ENCODE assay signal across 8 cellular contexts in genomic region chr22:20859615-20860014, GRCh38. TPM values are rescaled to one million over a fixed set of nuclear protein-coding genes. Genes with fewer than 3 reads are reported as not detected.
DNase-seq lines count a peak whose midpoint lies in the region; ATAC-seq, FAIRE-seq and TF ChIP-seq lines count a peak whose summit lies in the region.

No MANE protein-coding gene starts in this region.

- H3K36me3 ChIP-seq in Caco-2 (ENCODE audit: control insufficient read depth, insufficient read depth, low read length): no peaks in the 10 kb centered on the region; the same call in 1 of the 2 replicates
- H3K36me3 ChIP-seq in OCI-LY1 (ENCODE audit: insufficient read depth, low read length): peaks cover 16% of the 10 kb centered on the region
- H3K36me3 ChIP-seq in parathyroid adenoma (ENCODE audit: control insufficient read depth, insufficient read depth, low read length): no peaks in the 10 kb centered on the region

- DNase-seq in Caco-2 (no peak), epithelial cell of prostate (ENCODE audit: low read depth, low spot score) (no peak), frontal cortex (ENCODE audit: low spot score in 2 of 2) (no peak), hypothalamus (lab: John Stamatoyannopoulos, UW) (no peak)

- H3K4me3 ChIP-seq in Caco-2 (ENCODE audit: low read depth, low read length): peak overlapping the region; percentile 61
- H3K4me3 ChIP-seq in OCI-LY1 (ENCODE audit: low read depth, low read length, poor library complexity, severe bottlenecking): peak overlapping the region; percentile 93
- peak overlapping the region; percentile 78 for H3K4me3 ChIP-seq in parathyroid adenoma (ENCODE audit: low read depth, low read length)

- H3K27me3 Mint-ChIP-seq in Caco-2 (ENCODE audit: insufficient read depth, unreplicated experiment): no peaks in the 10 kb centered on the region

- no peak overlapping the region for H3K27ac ChIP-seq in OCI-LY1 (ENCODE audit: low read depth, low read length, poor library complexity, severe bottlenecking)
- H3K27ac ChIP-seq in epithelial cell of prostate: peak overlapping the region; percentile 55
- peak overlapping the region; percentile 64 for H3K27ac ChIP-seq in parathyroid adenoma

- peak overlapping the region; percentile 82 for H3K4me3 Mint-ChIP-seq in Caco-2 (ENCODE audit: unreplicated experiment)

- CTCF ChIA-PET in Caco-2 (lab: Charles Lee): no interaction called here

- H3K79me2 ChIP-seq in OCI-LY1 (ENCODE audit: insufficient read depth, low read length) (peaks cover 40% of the 10 kb centered on the region), parathyroid adenoma (peaks cover 4% of the 10 kb centered on the region)

- peaks cover 17% of the 10 kb centered on the region for H3K4me1 Mint-ChIP-seq in Caco-2 (ENCODE audit: low read depth, unreplicated experiment)

- ATAC-seq in HG03469 (IDR thresholded peaks at IDR 0.05; ENCODE audit: unreplicated experiment): no peak
- ATAC-seq in GM21619 (IDR thresholded peaks at IDR 0.05; ENCODE audit: unreplicated experiment): no peak

- H3F3A ChIP-seq in OCI-LY1 (ENCODE audit: insufficient read depth, low read length): no peaks in the 10 kb centered on the region

- H3K9me3 ChIP-seq in Caco-2: no peaks in the 10 kb centered on the region
- no peaks in the 10 kb centered on the region for H3K9me3 ChIP-seq in OCI-LY1 (ENCODE audit: low read length)
- H3K9me3 ChIP-seq in parathyroid adenoma (ENCODE audit: control insufficient read depth, low read length): no peaks in the 10 kb centered on the region

- H2AFZ ChIP-seq in OCI-LY1 (ENCODE audit: low read length) (no peak overlapping the region), parathyroid adenoma (peak overlapping the region; percentile 90)

- H3K36me3 Mint-ChIP-seq in Caco-2 (ENCODE audit: insufficient read depth, unreplicated experiment): peaks cover 19% of the 10 kb centered on the region

- H3K27ac Mint-ChIP-seq in Caco-2 (ENCODE audit: unreplicated experiment): peak overlapping the region; percentile 73

- FAIRE-seq in frontal cortex (lab: Jason Lieb, UNC): no peak

- no peak for TF ChIP-seq CTCF in Caco-2 (IDR thresholded peaks at IDR 0.05; ENCODE audit: insufficient read depth in 1 of 2, low read depth in 1 of 2, low read length in 1 of 2, severe bottlenecking in 1 of 2, unreplicated experiment in 1 of 2)
- TF ChIP-seq CTCF in OCI-LY1 (IDR thresholded peaks at IDR 0.05; ENCODE audit: low read length): no peak
- no peak for TF ChIP-seq CTCF in parathyroid adenoma (IDR thresholded peaks at IDR 0.05)

- POLR2A ChIA-PET in Caco-2 (lab: Charles Lee): interaction anchor here (1.0 kb wide), 1 partner anchor 350 kb away, joined by 3 read pairs; no protein-coding TSS in a partner anchor

- BruUV-seq in Caco-2 (replicated peaks; lab: Mats Ljungman, UMichigan): TSS peak; percentile 70

- H3K9me3 Mint-ChIP-seq in Caco-2 (ENCODE audit: unreplicated experiment): no peaks in the 10 kb centered on the region

- peak overlapping the region; percentile 93 for H3K9ac ChIP-seq in OCI-LY1 (ENCODE audit: low read length)
- H3K9ac ChIP-seq in parathyroid adenoma: no peak overlapping the region

- H4K20me1 ChIP-seq in OCI-LY1 (ENCODE audit: insufficient read depth, low read length): no peaks in the 10 kb centered on the region

- H3K4me2 ChIP-seq in OCI-LY1 (ENCODE audit: low read length) (peak overlapping the region; percentile 80), parathyroid adenoma (ENCODE audit: low read length) (peak overlapping the region; percentile 70)

- no peaks in the 10 kb centered on the region for H3K9me2 ChIP-seq in OCI-LY1 (ENCODE audit: low read depth, low read length)

- H3K27me3 ChIP-seq in Caco-2 (replicated peaks; ENCODE audit: control insufficient read depth, insufficient read depth, low read length) (no peaks in the 10 kb centered on the region), OCI-LY1 (ENCODE audit: insufficient read depth, low read length) (no peaks in the 10 kb centered on the region), parathyroid adenoma (ENCODE audit: control insufficient read depth, insufficient read depth, low read length) (no peaks in the 10 kb centered on the region)

- peaks cover 11% of the 10 kb centered on the region for H3K4me1 ChIP-seq in Caco-2
- peaks cover 30% of the 10 kb centered on the region for H3K4me1 ChIP-seq in OCI-LY1 (ENCODE audit: insufficient read depth, low read length, severe bottlenecking)
- peaks cover 3% of the 10 kb centered on the region for H3K4me1 ChIP-seq in parathyroid adenoma

- intact Hi-C loops in Caco-2 (cut with micrococcal nuclease; ENCODE audit: unreplicated experiment): loop anchor here (5.0 kb wide), 1 partner anchor 93 kb away; no protein-coding TSS in a partner anchor

RNA-seq across cellular contexts. Expression of gene SNAP29, which starts 0.8 kb away (rescaled TPM):
- total RNA-seq in Caco-2 (2022): 26.2 and 26.8 TPM in 2 replicates
- 6.5 TPM for total RNA-seq in frontal cortex

RNA-seq across cellular contexts. Expression of gene PI4KA, which starts 1.0 kb away (rescaled TPM):
- total RNA-seq in Caco-2 (2022) (66.9 and 67.2 TPM in 2 replicates), frontal cortex (67.7 TPM)

RNA-seq across cellular contexts. Expression of gene CRKL, which starts 57.6 kb away (rescaled TPM):
- 76.0 and 82.7 TPM in 2 replicates for total RNA-seq in Caco-2 (2022)
- 53.4 TPM for total RNA-seq in frontal cortex
